Comparison of ENCODE assay signal across 21 cellular contexts in the genomic region with DNA sequence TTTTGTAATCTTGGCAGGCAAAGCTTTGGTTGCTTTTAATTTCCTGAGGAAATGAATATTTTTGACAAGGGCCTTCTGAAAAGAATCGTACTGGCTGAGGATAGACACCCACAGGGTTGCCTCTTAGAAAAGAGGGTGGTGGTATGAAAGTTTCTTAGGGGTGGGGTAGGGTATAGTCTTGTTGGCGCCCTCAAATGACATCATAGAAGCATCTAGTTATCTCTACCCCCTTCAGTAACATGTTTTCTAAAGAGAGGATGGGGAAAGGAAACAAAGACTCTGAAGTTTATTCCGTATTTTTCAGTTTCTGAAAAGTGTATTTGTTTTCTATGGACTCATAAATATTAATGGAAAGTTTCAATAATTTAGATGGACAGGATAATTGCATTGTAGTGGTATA. TPM values are rescaled to one million over a fixed set of nuclear protein-coding genes. Genes with fewer than 3 reads are reported as not detected.
DNase-seq lines count a peak whose midpoint lies in the region; ATAC-seq, FAIRE-seq and TF ChIP-seq lines count a peak whose summit lies in the region.
"Had no signal": no experiment of that assay in that cellular context is flagged by ENCODE, and none has a peak within 500 bp of the region (broad histone marks: within the 10 kb centered on the region; RNA-seq: fewer than 3 reads in every experiment).

No MANE protein-coding gene starts in this region.

- H3K36me3 ChIP-seq in GM12878 (ENCODE audit: control insufficient read depth in 2 of 2, insufficient read depth in 2 of 2, low read length in 1 of 2): peaks cover 0 to 2% of the 10 kb centered on the region in 2 experiments; a peak in 2 of 4 replicates
- H3K36me3 ChIP-seq: BLaER1, heart right ventricle, right atrium auricular region had no signal

- H3K36me3 Mint-ChIP-seq in activated T-cell treated with anti-CD3 and anti-CD28 coated beads, Interleukin-2, amount 50 U/mL, for 24 hours (ENCODE audit: low read depth): peaks cover 23% of the 10 kb centered on the region
- peaks cover 22% of the 10 kb centered on the region for H3K36me3 Mint-ChIP-seq in T-cell
- H3K36me3 Mint-ChIP-seq: type B pancreatic cell had no signal

- peak in 1 of 4 experiments; percentile 32 for ATAC-seq in T-cell (replicated peaks in 1 of 4)
- no peak for ATAC-seq in GM12878
- ATAC-seq in stimulated activated naive CD8-positive, alpha-beta T cell treated with anti-CD3 and anti-CD28 coated beads, Interleukin-15, amount 100 ng/mL, for 72 hours: no peak
- ATAC-seq in GM18907 (IDR thresholded peaks at IDR 0.05; ENCODE audit: unreplicated experiment): no peak
- ATAC-seq: A549, Right ventricle myocardium inferior had no signal

- peaks cover 37% of the 10 kb centered on the region for H3K4me1 ChIP-seq in GM12878 (ENCODE audit: control insufficient read depth, insufficient read depth, low read length)
- H3K4me1 ChIP-seq: right atrium auricular region had no signal

- peaks cover 94% of the 10 kb centered on the region for H3K79me2 ChIP-seq in GM12878 (ENCODE audit: control insufficient read depth, insufficient read depth, low read length)

- intact Hi-C loops in GM12878 (cut with micrococcal nuclease; ENCODE audit: unreplicated experiment): no loop called here

- no peak overlapping the region for H3K9ac ChIP-seq in GM12878 (ENCODE audit: control insufficient read depth, insufficient read depth, low read length)
- H3K9ac ChIP-seq: BLaER1 had no signal

- peak overlapping the region; percentile 67 for H3K4me3 Mint-ChIP-seq in activated T-cell treated with anti-CD3 and anti-CD28 coated beads, Interleukin-2, amount 50 U/mL, for 24 hours
- peak overlapping the region; percentile 74 to 98 (median 75) for H3K4me3 Mint-ChIP-seq in T-cell
- H3K4me3 Mint-ChIP-seq in stimulated activated naive CD8-positive, alpha-beta T cell treated with anti-CD3 and anti-CD28 coated beads, Interleukin-15, amount 100 ng/mL, for 72 hours: peak overlapping the region; percentile 76 to 80

- no peaks in the 10 kb centered on the region for H3K9me3 Mint-ChIP-seq in activated T-cell treated with anti-CD3 and anti-CD28 coated beads, Interleukin-2, amount 50 U/mL, for 24 hours
- H3K9me3 Mint-ChIP-seq in T-cell: no peaks in the 10 kb centered on the region
- no peaks in the 10 kb centered on the region for H3K9me3 Mint-ChIP-seq in stimulated activated naive CD8-positive, alpha-beta T cell treated with anti-CD3 and anti-CD28 coated beads, Interleukin-15, amount 100 ng/mL, for 72 hours
- H3K9me3 Mint-ChIP-seq: type B pancreatic cell had no signal

- H3K4me1 Mint-ChIP-seq in activated T-cell treated with anti-CD3 and anti-CD28 coated beads, Interleukin-2, amount 50 U/mL, for 24 hours (ENCODE audit: low read depth): peaks cover 89% of the 10 kb centered on the region
- peaks cover 88 to 90% (median 89%) of the 10 kb centered on the region in 3 donors for H3K4me1 Mint-ChIP-seq in T-cell
- H3K4me1 Mint-ChIP-seq in stimulated activated naive CD8-positive, alpha-beta T cell treated with anti-CD3 and anti-CD28 coated beads, Interleukin-15, amount 100 ng/mL, for 72 hours: peaks cover 88% of the 10 kb centered on the region

- in situ Hi-C loops in GM12878 (cut with MboI): no loop called here

- TF ChIP-seq POLR2A in GM12878 (IDR thresholded peaks at IDR 0.05; ENCODE audit: low read depth, low read length) (no peak), GM12891 (IDR thresholded peaks at IDR 0.05; ENCODE audit: low read depth, low read length) (no peak)

- no peak for TF ChIP-seq EP300 in GM12878 (IDR thresholded peaks at IDR 0.05; ENCODE audit: borderline replicate concordance in 1 of 2, control insufficient read depth in 1 of 2, low read depth in 2 of 2, low read length in 2 of 2)

- 0 out of 2 replicates have a peak overlapping the region, but pooled peaks have one; percentile 11 for H3K27ac ChIP-seq in GM12878 (ENCODE audit: control insufficient read depth, insufficient read depth)
- H3K27ac ChIP-seq: A549, BLaER1 had no signal

- H3K4me3 ChIP-seq in GM12878: no peak overlapping the region
- H3K4me3 ChIP-seq: A549, BLaER1, lung, right atrium auricular region had no signal

- SMC1A ChIA-PET in GM12878 (lab: Charles Lee; ENCODE audit: uncharacterized antibody, unreplicated experiment): interaction anchor here (0.8 to 4.7 kb wide), 8 partner anchors 12 to 100 kb away, joined by 3 to 13 read pairs (median 7); no protein-coding TSS in a partner anchor

- CTCF ChIA-PET in T-cell (lab: Charles Lee) (interaction anchor here (0.6 to 1.6 kb wide), 4 partner anchors 12 to 78 kb away, joined by 4 to 5 read pairs (median 4); no protein-coding TSS in a partner anchor), GM12878 (lab: Yijun Ruan, JAX) (interaction anchor here (1.6 kb wide), 1 partner anchor 12 kb away, joined by 6 read pairs; no protein-coding TSS in a partner anchor)

- no peak for TF ChIP-seq RAD21 in GM12878 (IDR thresholded peaks at IDR 0.05; ENCODE audit: insufficient read depth, low read depth, low read length)

- H3K4me2 ChIP-seq in GM12878 (ENCODE audit: control insufficient read depth, insufficient read depth): no peak overlapping the region
- H3K4me2 ChIP-seq: A549, BLaER1 had no signal

- peak overlapping the region; percentile 93 for H3K27ac Mint-ChIP-seq in activated T-cell treated with anti-CD3 and anti-CD28 coated beads, Interleukin-2, amount 50 U/mL, for 24 hours
- H3K27ac Mint-ChIP-seq in T-cell: peak overlapping the region; percentile 99 to 100
- peak overlapping the region; percentile 94 for H3K27ac Mint-ChIP-seq in stimulated activated naive CD8-positive, alpha-beta T cell treated with anti-CD3 and anti-CD28 coated beads, Interleukin-15, amount 100 ng/mL, for 72 hours

- TF ChIP-seq CTCF in GM12878 (IDR thresholded peaks at IDR 0.05 in 2 of 3, conservative IDR thresholded peaks at IDR 0.05 in 1 of 3; ENCODE audit: control insufficient read depth in 2 of 3, extremely low read depth in 1 of 3, insufficient read depth in 1 of 3, low read depth in 3 of 3, low read length in 3 of 3): no peak

- RAD21 ChIA-PET in GM12878 (lab: Charles Lee; ENCODE audit: unreplicated experiment): interaction anchor here (1.1 to 7.4 kb wide), 4 partner anchors 10 to 53 kb away, joined by 3 to 61 read pairs (median 4); no protein-coding TSS in a partner anchor

- POLR2A ChIA-PET in T-cell (lab: Charles Lee) (interaction anchor here (1.0 to 7.3 kb wide), 4 partner anchors 10 to 61 kb away, joined by 3 to 59 read pairs (median 3); partner anchors contain the start of gene PRKCH (in 1 of the 2)), GM12878 (lab: Charles Lee) (interaction anchor here (1.4 to 8.0 kb wide), 3 partner anchors 9 to 54 kb away, joined by 6 to 74 read pairs (median 7); no protein-coding TSS in a partner anchor)

- H3K9me3 ChIP-seq in GM12878 (replicated peaks; ENCODE audit: control insufficient read depth, insufficient read depth, low read length): no peaks in the 10 kb centered on the region; the same call in 2 of the 3 replicates
- H3K9me3 ChIP-seq: A549, BLaER1, heart right ventricle, right atrium auricular region had no signal

- no peak overlapping the region for H2AFZ ChIP-seq in GM12878 (ENCODE audit: control insufficient read depth, low read depth, low read length)

- FAIRE-seq in GM12878 (lab: Jason Lieb, UNC) (no peak), GM12891 (lab: Jason Lieb, UNC) (no peak)
- FAIRE-seq: A549, colon, G401.6 had no signal

- H3K27me3 Mint-ChIP-seq in activated T-cell treated with anti-CD3 and anti-CD28 coated beads, Interleukin-2, amount 50 U/mL, for 24 hours: no peaks in the 10 kb centered on the region
- no peaks in the 10 kb centered on the region for H3K27me3 Mint-ChIP-seq in T-cell
- H3K27me3 Mint-ChIP-seq in stimulated activated naive CD8-positive, alpha-beta T cell treated with anti-CD3 and anti-CD28 coated beads, Interleukin-15, amount 100 ng/mL, for 72 hours: no peaks in the 10 kb centered on the region
- H3K27me3 Mint-ChIP-seq: type B pancreatic cell had no signal

- H3K27me3 ChIP-seq in GM12878 (replicated peaks in 1 of 2; ENCODE audit: control insufficient read depth in 2 of 2, insufficient read depth in 2 of 2, low read length in 1 of 2): no peaks in the 10 kb centered on the region
- H3K27me3 ChIP-seq: BLaER1, heart right ventricle, right atrium auricular region had no signal

- no peak for DNase-seq in activated T-cell treated with anti-CD3 and anti-CD28 coated beads, Interleukin-2, amount 50 U/mL, for 24 hours
- no peak for DNase-seq in activated T-cell treated with anti-CD3 and anti-CD28 coated beads, Interleukin-2, amount 50 U/mL, for 1 hour
- DNase-seq in T-cell (peak in 6 of 34 experiments; percentile 31 to 51 (median 40)), GM12878 (ENCODE audit: low read depth, low spot score) (no peak), Kasumi-1 (lab: John Stamatoyannopoulos, UW) (no peak), GM12891 (ENCODE audit: insufficient read length, low spot score) (no peak)
- DNase-seq in stimulated activated naive CD8-positive, alpha-beta T cell treated with anti-CD3 and anti-CD28 coated beads, Interleukin-15, amount 100 ng/mL, for 72 hours: no peak
- DNase-seq: activated gamma-delta T cell treated with Interleukin-2 at 50 U/mL for 16 hours, DMS 273 treated with DMSO at 0.1 percent for 48 hours, heart right ventricle, NCI-H526 treated with DMSO at 0.1 percent for 48 hours had no signal

- WGBS in GM12878 (ENCODE audit: insufficient coverage, insufficient replicate concordance, low lambda C conversion rate, missing lambda C conversion rate): 53% methylated on average over 3 of the region's 3 CpGs

- no peaks in the 10 kb centered on the region for H4K20me1 ChIP-seq in GM12878 (ENCODE audit: control insufficient read depth, insufficient read depth)

- BruUV-seq in GM12878 (replicated peaks; lab: Mats Ljungman, UMichigan): no TSS peak

RNA-seq across cellular contexts. Expression of gene PRKCH, which starts 13.7 kb away (rescaled TPM):
- total RNA-seq in T-cell: 100 to 1,000 TPM; 267 to 436 (median 326) TPM
- 466 and 549 TPM in 2 replicates for total RNA-seq in GM12878 (2013; cell fraction: nucleolus; rRNA removed)
- 53.9 and 62.9 TPM in 2 replicates for total RNA-seq in GM12878 (2014; rRNA removed)
- total RNA-seq in GM12878 (2014; rRNA removed; fragmentation: Illumina TruSeq; extraction: Trizol): 36.0 and 36.3 TPM in 2 replicates
- 32.0 and 38.7 TPM in 2 replicates for total RNA-seq in GM12878 (2021)
- 31.1 TPM for polyA plus RNA-seq in GM12878 (2011; ENCODE audit: low read depth)
- polyA plus RNA-seq in GM12878 (2011; rRNA removed): 115 and 140 TPM in 2 replicates
- polyA plus RNA-seq in GM12878 (2011; cell fraction: cytosol; rRNA removed): 163 and 194 TPM in 2 replicates
- 129 and 155 TPM in 2 replicates for polyA plus RNA-seq in GM12878 (2011; cell fraction: nucleus; rRNA removed)
- 60.0 and 70.9 TPM in 2 replicates for polyA plus RNA-seq in GM12878 (2012)
- 34.2 and 45.3 TPM in 2 replicates for polyA plus RNA-seq in GM12878 (2014; fragmentation: Illumina TruSeq; extraction: Trizol)
- 10 to 100 TPM; 10.7 to 12.0 TPM for polyA plus RNA-seq in GM12878 (2014; fragmentation: Nextera tagmentation; extraction: Ambion mirVana)
- 22.0 and 32.3 TPM in 2 replicates for polyA plus RNA-seq in GM12878 (2014; rRNA removed)
- polyA plus RNA-seq in GM12878 (2016; fragmentation: Nextera tagmentation; extraction: Ambion mirVana): 10 to 100 TPM; 32.3 to 34.6 TPM
- polyA minus RNA-seq in GM12878 (2011; rRNA and poly(A)+ RNA removed): 356 and 399 TPM in 2 replicates
- polyA minus RNA-seq in GM12878 (2011; cell fraction: cytosol; rRNA and poly(A)+ RNA removed): 73.1 and 84.4 TPM in 2 replicates
- polyA minus RNA-seq in GM12878 (2011; cell fraction: nucleus; rRNA and poly(A)+ RNA removed): 219 and 500 TPM in 2 replicates
- polyA plus RNA-seq in GM12891 (2012; ENCODE audit: low read depth, missing spikeins): 45.7 TPM

RNA-seq across cellular contexts. Expression of gene TMEM30B, which starts 53.9 kb away (rescaled TPM):
- 1 to 10 TPM; 2.1 to 8.6 (median 2.9) TPM for total RNA-seq in T-cell
- total RNA-seq in GM12878 (2013; cell fraction: nucleolus; rRNA removed): not detected in 2 replicates
- not detected in 2 replicates for total RNA-seq in GM12878 (2014; rRNA removed)
- not detected in 2 replicates for total RNA-seq in GM12878 (2014; rRNA removed; fragmentation: Illumina TruSeq; extraction: Trizol)
- 0.10 and 0.27 TPM in 2 replicates for total RNA-seq in GM12878 (2021)
- polyA plus RNA-seq in GM12878 (2011; ENCODE audit: low read depth): not detected
- polyA plus RNA-seq in GM12878 (2011; rRNA removed): not detected in 2 replicates
- not detected in 2 replicates for polyA plus RNA-seq in GM12878 (2011; cell fraction: cytosol; rRNA removed)
- polyA plus RNA-seq in GM12878 (2011; cell fraction: nucleus; rRNA removed): not detected in 2 replicates
- polyA plus RNA-seq in GM12878 (2012): not detected in 2 replicates
- not detected in 2 replicates for polyA plus RNA-seq in GM12878 (2014; fragmentation: Illumina TruSeq; extraction: Trizol)
- not detected for polyA plus RNA-seq in GM12878 (2014; fragmentation: Nextera tagmentation; extraction: Ambion mirVana)
- not detected in 2 replicates for polyA plus RNA-seq in GM12878 (2014; rRNA removed)
- not detected for polyA plus RNA-seq in GM12878 (2016; fragmentation: Nextera tagmentation; extraction: Ambion mirVana)
- polyA minus RNA-seq in GM12878 (2011; rRNA and poly(A)+ RNA removed): not detected in 2 replicates
- polyA minus RNA-seq in GM12878 (2011; cell fraction: cytosol; rRNA and poly(A)+ RNA removed): not detected in 2 replicates
- polyA minus RNA-seq in GM12878 (2011; cell fraction: nucleus; rRNA and poly(A)+ RNA removed): not detected in 2 replicates
- 0.15 TPM for polyA plus RNA-seq in GM12891 (2012; ENCODE audit: low read depth, missing spikeins)
- total RNA-seq: H4 had no signal
